12 cellular contexts compared by ENCODE assay signal in genomic region chr2:241270531-241270930, GRCh38. TPM values are rescaled to one million over a fixed set of nuclear protein-coding genes. Genes with fewer than 3 reads are reported as not detected.
DNase-seq lines count a peak whose midpoint lies in the region; ATAC-seq, FAIRE-seq and TF ChIP-seq lines count a peak whose summit lies in the region.
"Had no signal": no experiment of that assay in that cellular context is flagged by ENCODE, and none has a peak within 500 bp of the region (broad histone marks: within the 10 kb centered on the region; RNA-seq: fewer than 3 reads in every experiment).

No MANE protein-coding gene starts in this region.

- TF ChIP-seq CTCF in A549 (IDR thresholded peaks at IDR 0.05) (no peak), brain microvascular endothelial cell (IDR thresholded peaks at IDR 0.05; ENCODE audit: low read depth, low read length, missing control alignments) (no peak), OCI-LY7 (conservative IDR thresholded peaks at IDR 0.05; ENCODE audit: low read length) (no peak)

- no peak overlapping the region for H3K27ac Mint-ChIP-seq in stimulated activated naive CD8-positive, alpha-beta T cell treated with anti-CD3 and anti-CD28 coated beads, Interleukin-15, amount 100 ng/mL, for 72 hours

- no peak overlapping the region for H3K4me3 Mint-ChIP-seq in stimulated activated naive CD8-positive, alpha-beta T cell treated with anti-CD3 and anti-CD28 coated beads, Interleukin-15, amount 100 ng/mL, for 72 hours

- H3K9ac ChIP-seq in GM23248 (peak overlapping the region; percentile 99), mucosa of rectum (ENCODE audit: low read depth in 1 of 2, low read length in 2 of 2) (peak overlapping the region in 1 of 2 donors; percentile 13)

- H3K4me1 Mint-ChIP-seq in stimulated activated naive CD8-positive, alpha-beta T cell treated with anti-CD3 and anti-CD28 coated beads, Interleukin-15, amount 100 ng/mL, for 72 hours: peaks cover 57% of the 10 kb centered on the region

- H3K27me3 Mint-ChIP-seq in stimulated activated naive CD8-positive, alpha-beta T cell treated with anti-CD3 and anti-CD28 coated beads, Interleukin-15, amount 100 ng/mL, for 72 hours: no peaks in the 10 kb centered on the region

- FAIRE-seq in A549 (lab: Jason Lieb, UNC): no peak
- FAIRE-seq: frontal cortex had no signal

- H3K27me3 ChIP-seq in GM23248 (replicated peaks; ENCODE audit: insufficient read depth) (no peaks in the 10 kb centered on the region), brain microvascular endothelial cell (replicated peaks) (no peaks in the 10 kb centered on the region), mucosa of rectum (ENCODE audit: control insufficient read depth in 2 of 2, insufficient read depth in 2 of 2, low read length in 2 of 2) (no peaks in the 10 kb centered on the region)

- ATAC-seq in A549: no peak
- no peak for ATAC-seq in GM18868 (IDR thresholded peaks at IDR 0.05; ENCODE audit: unreplicated experiment)
- ATAC-seq in stimulated activated naive CD8-positive, alpha-beta T cell treated with anti-CD3 and anti-CD28 coated beads, Interleukin-15, amount 100 ng/mL, for 72 hours: no peak
- no peak for ATAC-seq in GM18520 (IDR thresholded peaks at IDR 0.05; ENCODE audit: unreplicated experiment)

- H3K4me3 ChIP-seq in A549 (no peak overlapping the region), GM23248 (peak overlapping the region; percentile 96), brain microvascular endothelial cell (ENCODE audit: low read depth, low read length) (peak overlapping the region; percentile 79), mucosa of rectum (ENCODE audit: low read length in 2 of 2) (peak overlapping the region; percentile 0 to 89), OCI-LY7 (ENCODE audit: low read depth, low read length, poor library complexity, severe bottlenecking) (no peak overlapping the region)

- 80% methylated on average over 5 of the region's 5 CpGs for WGBS in A549 (ENCODE audit: missing lambda C conversion rate)
- 5 to 7% methylated on average over 5 of the region's 5 CpGs for WGBS in GM23248 (ENCODE audit: low coverage in 1 of 2, low lambda C conversion rate in 2 of 2, missing lambda C conversion rate in 2 of 2), 2 experiments

- TF ChIP-seq RAD21 in A549 (conservative IDR thresholded peaks at IDR 0.05 in 1 of 2, IDR thresholded peaks at IDR 0.05 in 1 of 2): no peak

- no TSS peak for BruUV-seq in OCI-LY7 (replicated peaks; lab: Mats Ljungman, UMichigan)

- H3F3A ChIP-seq in GM23248 (ENCODE audit: insufficient read depth): peaks cover 34% of the 10 kb centered on the region

- peaks cover 6 to 8% of the 10 kb centered on the region in 2 donors for H3K9me3 Mint-ChIP-seq in stimulated activated naive CD8-positive, alpha-beta T cell treated with anti-CD3 and anti-CD28 coated beads, Interleukin-15, amount 100 ng/mL, for 72 hours

- peaks cover 37% of the 10 kb centered on the region for H4K20me1 ChIP-seq in GM23248 (ENCODE audit: insufficient read depth)
- peaks cover 19% of the 10 kb centered on the region for H4K20me1 ChIP-seq in OCI-LY7 (ENCODE audit: insufficient read depth, low read length)

- peaks cover 34% of the 10 kb centered on the region; the same call in 2 of the 3 replicates for H3K4me1 ChIP-seq in A549
- peaks cover 36% of the 10 kb centered on the region for H3K4me1 ChIP-seq in GM23248 (ENCODE audit: insufficient read depth)
- peaks cover 20 to 25% of the 10 kb centered on the region in 2 donors for H3K4me1 ChIP-seq in mucosa of rectum (ENCODE audit: control insufficient read depth in 2 of 2, insufficient read depth in 2 of 2, low read length in 2 of 2)
- no peaks in the 10 kb centered on the region for H3K4me1 ChIP-seq in OCI-LY7 (ENCODE audit: insufficient read depth, low read length, poor library complexity, severe bottlenecking)

- H3K9me3 ChIP-seq in A549 (no peaks in the 10 kb centered on the region), GM23248 (ENCODE audit: low read depth) (no peaks in the 10 kb centered on the region), mucosa of rectum (ENCODE audit: control insufficient read depth in 2 of 2, low read length in 2 of 2) (no peaks in the 10 kb centered on the region), OCI-LY7 (ENCODE audit: low read length) (no peaks in the 10 kb centered on the region)

- DNase-seq in A549 (ENCODE audit: low read depth in 1 of 2, low spot score in 1 of 2) (no peak), GM23248 (peak; percentile 59), brain microvascular endothelial cell (no peak), OCI-LY7 (ENCODE audit: low spot score) (no peak)
- DNase-seq in stimulated activated naive CD8-positive, alpha-beta T cell treated with anti-CD3 and anti-CD28 coated beads, Interleukin-15, amount 100 ng/mL, for 72 hours: no peak
- DNase-seq: activated gamma-delta T cell, NCI-H1436, SHP77 treated with DMSO at 0.1 percent for 48 hours had no signal

- H3K9me2 ChIP-seq in GM23248 (ENCODE audit: insufficient read depth) (no peaks in the 10 kb centered on the region), OCI-LY7 (ENCODE audit: insufficient read depth, low read length) (no peaks in the 10 kb centered on the region)

- no peak overlapping the region; a peak in 1 of 6 replicates for H3K27ac ChIP-seq in A549
- peak overlapping the region; percentile 93 for H3K27ac ChIP-seq in GM23248
- no peak overlapping the region for H3K27ac ChIP-seq in brain microvascular endothelial cell
- H3K27ac ChIP-seq in mucosa of rectum (ENCODE audit: low read depth in 2 of 2, low read length in 2 of 2): no peak overlapping the region
- no peak overlapping the region for H3K27ac ChIP-seq in OCI-LY7 (ENCODE audit: low read depth, low read length, poor library complexity, severe bottlenecking)

- CTCF ChIA-PET in A549 (lab: Yijun Ruan, JAX): no interaction called here
- CTCF ChIA-PET in OCI-LY7 (lab: Charles Lee; ENCODE audit: unreplicated experiment): no interaction called here

- no peak for TF ChIP-seq EP300 in A549 (IDR thresholded peaks at IDR 0.05)

- H3K79me2 ChIP-seq in GM23248 (ENCODE audit: insufficient read depth) (peaks cover 96% of the 10 kb centered on the region), OCI-LY7 (ENCODE audit: insufficient read depth, low read depth, low read length) (no peaks in the 10 kb centered on the region; the same call in 1 of the 2 replicates)

- no peak for TF ChIP-seq POLR2A in A549 (IDR thresholded peaks at IDR 0.05; ENCODE audit: low read length)

- POLR2A ChIA-PET in A549 (lab: Yijun Ruan, JAX): no interaction called here
- POLR2A ChIA-PET in OCI-LY7 (lab: Charles Lee): no interaction called here

- H3K36me3 ChIP-seq in GM23248 (ENCODE audit: low read depth) (peaks cover 32% of the 10 kb centered on the region), brain microvascular endothelial cell (replicated peaks) (peaks cover 33% of the 10 kb centered on the region), mucosa of rectum (ENCODE audit: control insufficient read depth in 2 of 2, insufficient read depth in 2 of 2, low read length in 2 of 2) (peaks cover 23 to 32% of the 10 kb centered on the region in 2 donors), OCI-LY7 (ENCODE audit: insufficient read depth, low read length) (peaks cover 23% of the 10 kb centered on the region)

- intact Hi-C loops in OCI-LY7 (cut with micrococcal nuclease; ENCODE audit: unreplicated experiment): no loop called here

- in situ Hi-C loops in GM23248 (cut with MboI) (no loop called here), brain microvascular endothelial cell (cut with HindIII; ENCODE audit: low pct_ligation_motif_present, low sequenced_read_pairs) (no loop called here)

- peak overlapping the region; percentile 87 for H3K4me2 ChIP-seq in A549
- peak overlapping the region; percentile 98 for H3K4me2 ChIP-seq in GM23248 (ENCODE audit: unreplicated experiment)
- no peak overlapping the region for H3K4me2 ChIP-seq in OCI-LY7 (ENCODE audit: low read length)

- no peak overlapping the region for H2AFZ ChIP-seq in GM23248
- no peak overlapping the region for H2AFZ ChIP-seq in OCI-LY7 (ENCODE audit: low read length)

TF ChIP-seq in A549, 52 proteins besides CTCF, POLR2A, EP300 and RAD21 (continues in another document):
- TF ChIP-seq EHF (CRISPR knock-in tag; IDR thresholded peaks at IDR 0.05) (no peak), HOXA7 (CRISPR knock-in tag; IDR thresholded peaks at IDR 0.05) (no peak), ZSCAN20 (CRISPR knock-in tag; IDR thresholded peaks at IDR 0.05) (no peak), NR3C1 (IDR thresholded peaks at IDR 0.05) (no peak)
- TF ChIP-seq, protein P1, sequence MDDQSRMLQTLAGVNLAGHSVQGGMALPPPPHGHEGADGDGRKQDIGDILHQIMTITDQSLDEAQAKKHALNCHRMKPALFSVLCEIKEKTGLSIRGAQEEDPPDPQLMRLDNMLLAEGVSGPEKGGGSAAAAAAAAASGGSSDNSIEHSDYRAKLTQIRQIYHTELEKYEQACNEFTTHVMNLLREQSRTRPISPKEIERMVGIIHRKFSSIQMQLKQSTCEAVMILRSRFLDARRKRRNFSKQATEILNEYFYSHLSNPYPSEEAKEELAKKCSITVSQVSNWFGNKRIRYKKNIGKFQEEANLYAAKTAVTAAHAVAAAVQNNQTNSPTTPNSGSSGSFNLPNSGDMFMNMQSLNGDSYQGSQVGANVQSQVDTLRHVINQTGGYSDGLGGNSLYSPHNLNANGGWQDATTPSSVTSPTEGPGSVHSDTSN (IDR thresholded peaks at IDR 0.05): no peak
- TF ChIP-seq, protein P2, sequence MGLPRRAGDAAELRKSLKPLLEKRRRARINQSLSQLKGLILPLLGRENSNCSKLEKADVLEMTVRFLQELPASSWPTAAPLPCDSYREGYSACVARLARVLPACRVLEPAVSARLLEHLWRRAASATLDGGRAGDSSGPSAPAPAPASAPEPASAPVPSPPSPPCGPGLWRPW (IDR thresholded peaks at IDR 0.05): no peak

RNA-seq across cellular contexts. Expression of gene HDLBP, which starts 44.9 kb away (rescaled TPM):
- 292 and 330 TPM in 2 replicates for polyA plus RNA-seq in A549 (2011; rRNA removed)
- 204 and 209 TPM in 2 replicates for polyA plus RNA-seq in A549 (2012; cell fraction: cytosol; rRNA removed)
- polyA plus RNA-seq in A549 (2012; cell fraction: nucleus; rRNA removed): 276 and 324 TPM in 2 replicates
- 237 to 256 TPM (median 248 TPM) in 3 replicates for polyA plus RNA-seq in A549 (2017; fragmentation: RNase III; extraction: RNeasy Plus Mini Kit Qiagen cat#74134 plus additional on column Dnase treatment)
- polyA minus RNA-seq in A549 (2011; rRNA and poly(A)+ RNA removed): 657 and 686 TPM in 2 replicates
- 707 and 711 TPM in 2 replicates for total RNA-seq in GM23248 (2014; rRNA removed; shearing (Covaris generic))
- 602 and 613 TPM in 2 replicates for polyA plus RNA-seq in GM23248 (2016; fragmentation: Nextera tagmentation; extraction: Ambion mirVana)
- total RNA-seq in OCI-LY7 (2014; rRNA removed; shearing (Covaris generic)): 155 and 176 TPM in 2 replicates
- 148 and 170 TPM in 2 replicates for total RNA-seq in OCI-LY7 (2022)

RNA-seq across cellular contexts. Expression of gene SEPTIN2, which starts 45.2 kb away (rescaled TPM):
- polyA plus RNA-seq in A549 (2011; rRNA removed) (660 and 762 TPM in 2 replicates), A549 (2017; fragmentation: RNase III; extraction: RNeasy Plus Mini Kit Qiagen cat#74134 plus additional on column Dnase treatment) (341 to 359 TPM (median 358 TPM) in 3 replicates), GM23248 (2016; fragmentation: Nextera tagmentation; extraction: Ambion mirVana) (512 and 518 TPM in 2 replicates)
- 183 and 200 TPM in 2 replicates for polyA plus RNA-seq in A549 (2012; cell fraction: cytosol; rRNA removed)
- polyA plus RNA-seq in A549 (2012; cell fraction: nucleus; rRNA removed): 107 and 190 TPM in 2 replicates
- polyA minus RNA-seq in A549 (2011; rRNA and poly(A)+ RNA removed): 343 and 364 TPM in 2 replicates
- 480 and 499 TPM in 2 replicates for total RNA-seq in GM23248 (2014; rRNA removed; shearing (Covaris generic))
- 198 and 222 TPM in 2 replicates for total RNA-seq in OCI-LY7 (2014; rRNA removed; shearing (Covaris generic))
- total RNA-seq in OCI-LY7 (2022): 275 and 301 TPM in 2 replicates

Comparison
In these comparisons a context has a peak if more than half of its experiments do, and no peak if none do; other contexts are left out.
1. H3K4me3 ChIP-seq: peak in GM23248 (single experiment), brain microvascular endothelial cell (single experiment) and mucosa of rectum (2 of 2); none in A549 (single experiment) and OCI-LY7 (single experiment).